ENCODE assay signal across 25 cellular contexts in genomic region chr1:178643871-178644270, GRCh38.
"Had no signal": no experiment of that assay in that cellular context is flagged by ENCODE, and none has a peak within 500 bp of the region (broad histone marks: within the 10 kb centered on the region; RNA-seq: fewer than 3 reads in every experiment).

No MANE protein-coding gene starts in this region.

- H3K9me3 Mint-ChIP-seq: activated CD4-positive, alpha-beta memory T cell treated with anti-CD3 and anti-CD28 coated beads for 36 hours; activated CD4-positive, alpha-beta T cell treated with anti-CD3 and anti-CD28 coated beads, Interleukin-2, amount 10 ng/mL, durations not matched to agents 24 days and 14 days; activated naive CD4-positive, alpha-beta T cell treated with anti-CD3 and anti-CD28 coated beads for 36 hours; activated naive CD8-positive, alpha-beta T cell treated with anti-CD3 and anti-CD28 coated beads for 36 hours; activated T-helper 1 cell treated with anti-CD3 and anti-CD28 coated beads, Interleukin-12 subunit alpha, Interleukin-12 subunit beta, Interleukin-2, Interleukin-4 antibody, amounts not matched to agents 30 ng/mL and 10 ng/mL and 1 ng/mL, durations not matched to agents 14 hours and 24 hours and 36 hours; immature natural killer cell; neural crest cell had no signal

- DNase-seq: activated CD4-positive, alpha-beta memory T cell treated with anti-CD3 and anti-CD28 coated beads for 36 hours; activated CD4-positive, alpha-beta T cell treated with anti-CD3 and anti-CD28 coated beads, Interleukin-2, amount 10 ng/mL, durations not matched to agents 24 days and 14 days; activated CD4-positive, CD25-positive, alpha-beta regulatory T cell treated with anti-CD3 and anti-CD28 coated beads, Interleukin-2, amount 50 U/mL, for 72 hours; activated CD8-positive, alpha-beta memory T cell treated with anti-CD3 and anti-CD28 coated beads, Interleukin-2, amount 50 U/mL, for 4 hours; activated effector memory CD4-positive, alpha-beta T cell treated with anti-CD3 and anti-CD28 coated beads, Interleukin-2, amount 50 U/mL, for 16 hours; activated naive CD4-positive, alpha-beta T cell treated with anti-CD3 and anti-CD28 coated beads for 36 hours; activated naive CD8-positive, alpha-beta T cell treated with anti-CD3 and anti-CD28 coated beads for 36 hours; activated T-cell treated with anti-CD3 and anti-CD28 coated beads, Interleukin-2, amount 50 U/mL, for 1 hour; dorsolateral prefrontal cortex; effector memory CD4-positive, alpha-beta T cell; hippocampal formation; immature natural killer cell; kidney; mesendoderm; naive thymus-derived CD4-positive, alpha-beta T cell; psoas muscle; stimulated activated CD4-positive, alpha-beta T cell treated with anti-CD3 and anti-CD28 coated beads, Interleukin-1b, Interleukin-23, amount 100 ng/mL, for 48 hours; stimulated activated CD4-positive, alpha-beta T cell treated with anti-CD3 and anti-CD28 coated beads, Interleukin-4, amount 100 ng/mL, for 4 hours; stimulated activated naive CD4-positive, alpha-beta T cell; T-helper 17 cell; T1000; tibial artery had no signal

- H3K4me1 Mint-ChIP-seq: activated CD4-positive, alpha-beta T cell treated with anti-CD3 and anti-CD28 coated beads, Interleukin-2, amount 10 ng/mL, durations not matched to agents 24 days and 14 days; activated naive CD8-positive, alpha-beta T cell treated with anti-CD3 and anti-CD28 coated beads for 36 hours; immature natural killer cell; naive thymus-derived CD4-positive, alpha-beta T cell had no signal

- ATAC-seq: gastroesophageal sphincter; naive thymus-derived CD4-positive, alpha-beta T cell; T-helper 17 cell had no signal

- H3K4me3 Mint-ChIP-seq: activated CD4-positive, alpha-beta memory T cell treated with anti-CD3 and anti-CD28 coated beads for 36 hours; activated CD4-positive, alpha-beta T cell treated with anti-CD3 and anti-CD28 coated beads, Interleukin-2, amount 10 ng/mL, durations not matched to agents 24 days and 14 days; activated naive CD4-positive, alpha-beta T cell treated with anti-CD3 and anti-CD28 coated beads for 36 hours; activated naive CD8-positive, alpha-beta T cell treated with anti-CD3 and anti-CD28 coated beads for 36 hours; activated T-helper 1 cell treated with anti-CD3 and anti-CD28 coated beads, Interleukin-12 subunit alpha, Interleukin-12 subunit beta, Interleukin-2, Interleukin-4 antibody, amounts not matched to agents 30 ng/mL and 10 ng/mL and 1 ng/mL, durations not matched to agents 14 hours and 24 hours and 36 hours; immature natural killer cell; naive thymus-derived CD4-positive, alpha-beta T cell; neural crest cell; T-helper 17 cell had no signal

- H3K36me3 Mint-ChIP-seq: activated CD4-positive, alpha-beta memory T cell treated with anti-CD3 and anti-CD28 coated beads for 36 hours; activated naive CD8-positive, alpha-beta T cell treated with anti-CD3 and anti-CD28 coated beads for 36 hours; immature natural killer cell; naive thymus-derived CD4-positive, alpha-beta T cell had no signal

- FAIRE-seq: kidney had no signal

- H3K27ac Mint-ChIP-seq: activated CD4-positive, alpha-beta memory T cell treated with anti-CD3 and anti-CD28 coated beads for 36 hours; activated CD4-positive, alpha-beta T cell treated with anti-CD3 and anti-CD28 coated beads, Interleukin-2, amount 10 ng/mL, durations not matched to agents 24 days and 14 days; activated naive CD4-positive, alpha-beta T cell treated with anti-CD3 and anti-CD28 coated beads for 36 hours; activated naive CD8-positive, alpha-beta T cell treated with anti-CD3 and anti-CD28 coated beads for 36 hours; activated T-helper 1 cell treated with anti-CD3 and anti-CD28 coated beads, Interleukin-12 subunit alpha, Interleukin-12 subunit beta, Interleukin-2, Interleukin-4 antibody, amounts not matched to agents 30 ng/mL and 10 ng/mL and 1 ng/mL, durations not matched to agents 14 hours and 24 hours and 36 hours; immature natural killer cell; naive thymus-derived CD4-positive, alpha-beta T cell; T-helper 17 cell had no signal

- H3K27me3 Mint-ChIP-seq: activated CD4-positive, alpha-beta memory T cell treated with anti-CD3 and anti-CD28 coated beads for 36 hours; activated CD4-positive, alpha-beta T cell treated with anti-CD3 and anti-CD28 coated beads, Interleukin-2, amount 10 ng/mL, durations not matched to agents 24 days and 14 days had no signal
